ENCODE assay signal across 16 cellular contexts in the genomic region with DNA sequence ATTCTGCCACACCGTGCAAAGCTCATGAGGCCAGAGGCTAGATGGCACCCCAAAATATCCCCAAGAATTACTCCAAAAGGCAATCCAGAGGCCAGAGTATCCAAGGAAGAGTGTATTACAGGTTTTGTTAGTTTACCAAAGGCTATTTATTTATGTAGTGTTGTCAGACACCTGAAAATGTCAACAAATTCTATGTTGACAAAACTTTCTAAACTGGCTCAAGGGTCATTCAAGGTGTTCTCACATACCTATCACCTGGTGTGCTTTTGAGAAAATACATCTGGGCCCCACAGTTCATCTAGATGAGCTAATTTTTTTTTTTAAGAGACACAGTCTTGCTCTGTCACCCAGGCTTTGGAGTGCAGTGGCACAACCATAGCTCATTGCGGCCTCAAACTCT.
"Had no signal": no experiment of that assay in that cellular context is flagged by ENCODE, and none has a peak within 500 bp of the region (broad histone marks: within the 10 kb centered on the region; RNA-seq: fewer than 3 reads in every experiment).

No MANE protein-coding gene starts in this region.

- ATAC-seq: gastroesophageal sphincter; left lung; natural killer cell treated with Interleukin-12 subunit alpha and Interleukin-12 subunit beta and Interleukin-15 and Interleukin-18, amount 100 ng/mL, for 72 hours had no signal

- H3K9me3 ChIP-seq: esophagus squamous epithelium, gastroesophageal sphincter, left lung, lower lobe of right lung, ovary, right atrium auricular region had no signal

- H3K4me1 ChIP-seq: esophagus squamous epithelium, gastroesophageal sphincter, left lung, lower lobe of right lung, neural progenitor cell, right atrium auricular region had no signal

- H3K4me3 ChIP-seq: esophagus squamous epithelium, gastroesophageal sphincter, left lung, lower lobe of right lung, neural progenitor cell, ovary, right atrium auricular region had no signal

- DNase-seq: dermis blood vessel endothelial cell; esophagus squamous epithelium; foreskin fibroblast; glutamatergic neuron; islet precursor cell; left lung; lower lobe of right lung; ovary; small intestine; stimulated activated CD4-positive, alpha-beta T cell treated with anti-CD3 and anti-CD28 coated beads, Interleukin-12 subunit alpha, Interleukin-12 subunit beta, amount 100 ng/mL, for 4 hours; stimulated activated naive CD4-positive, alpha-beta T cell treated with Interleukin-2 at 50 U/mL for 16 hours; trophoblast cell had no signal

- H3K36me3 ChIP-seq: esophagus squamous epithelium, gastroesophageal sphincter, left lung, lower lobe of right lung, neural progenitor cell, ovary, right atrium auricular region had no signal

- H3K27me3 ChIP-seq: esophagus squamous epithelium, gastroesophageal sphincter, left lung, neural progenitor cell, ovary, right atrium auricular region had no signal

- H3K9ac ChIP-seq: neural progenitor cell had no signal

- H3K27ac ChIP-seq: esophagus squamous epithelium, gastroesophageal sphincter, left lung, lower lobe of right lung, neural progenitor cell, ovary, right atrium auricular region had no signal
